In the genomic region with DNA sequence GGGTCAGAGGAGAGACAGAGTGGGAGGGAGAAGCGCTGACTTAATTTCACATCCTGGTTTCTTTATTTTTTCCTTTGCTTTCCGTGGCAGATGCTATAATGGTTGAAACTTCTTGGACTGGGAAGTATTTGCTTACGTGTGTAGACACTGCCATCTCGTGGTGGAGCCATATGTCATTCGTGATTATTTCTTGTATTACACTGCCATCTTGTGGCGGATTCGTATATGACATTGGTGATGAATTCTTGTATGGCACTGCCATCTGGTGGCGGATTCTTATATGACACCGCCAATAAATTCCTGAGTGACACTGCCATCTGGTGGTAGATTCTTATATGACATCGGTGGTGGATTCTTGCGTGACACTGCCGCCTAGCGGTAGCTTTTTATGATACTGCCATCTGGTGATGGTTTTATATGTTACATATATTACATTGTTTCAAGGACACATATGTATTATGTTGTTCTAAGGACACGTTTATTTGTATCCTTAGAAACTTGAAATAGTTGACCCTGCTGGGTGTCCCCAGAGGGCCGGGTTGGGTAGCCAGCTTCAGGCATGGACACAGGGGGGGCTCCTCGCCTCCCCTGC, we compare ENCODE assay signal across 9 cellular contexts. TPM values are rescaled to one million over a fixed set of nuclear protein-coding genes. Genes with fewer than 3 reads are reported as not detected.
DNase-seq lines count a peak whose midpoint lies in the region; ATAC-seq and TF ChIP-seq lines count a peak whose summit lies in the region.
"Had no signal": no experiment of that assay in that cellular context is flagged by ENCODE, and none has a peak within 500 bp of the region (broad histone marks: within the 10 kb centered on the region; RNA-seq: fewer than 3 reads in every experiment).

No MANE protein-coding gene starts in this region.

- no CpG with 5 or more reads among the region's 16 CpGs for WGBS in neuronal stem cell (ENCODE audit: extremely low coverage in 2 of 2, insufficient read length in 2 of 2, insufficient replicate concordance in 1 of 2), 2 donors

- peaks cover 20% of the 10 kb centered on the region for H3K79me2 ChIP-seq in KMS-11 (ENCODE audit: insufficient read depth, low read depth)

- H2AFZ ChIP-seq in KMS-11 (ENCODE audit: low read depth) = no peak overlapping the region
- no peak overlapping the region for H2AFZ ChIP-seq in neuronal stem cell (ENCODE audit: low read length)

- H4K91ac ChIP-seq in neuronal stem cell (ENCODE audit: low read depth, low read length, poor library complexity) = no peak overlapping the region

- H3K27ac ChIP-seq in CD4-positive, CD25-positive, alpha-beta regulatory T cell (ENCODE audit: insufficient read depth, low read length, poor library complexity, severe bottlenecking) = peak overlapping the region; percentile 49
- H3K27ac ChIP-seq in KMS-11 = peak overlapping the region; percentile 20; the same call in 1 of the 2 replicates
- no peak overlapping the region for H3K27ac ChIP-seq in Peyer's patch
- no peak overlapping the region for H3K27ac ChIP-seq in neuronal stem cell (replicated peaks; ENCODE audit: low read length)
- H3K27ac ChIP-seq in temporal lobe (ENCODE audit: low read depth, low read length) = peak overlapping the region; percentile 58

- ATAC-seq in CD4-positive, CD25-positive, alpha-beta regulatory T cell (ENCODE audit: low read depth in 2 of 2) = peak; percentile 87

- peak in 1 of 2 donors; percentile 43 for TF ChIP-seq POLR2A in Peyer's patch (IDR thresholded peaks at IDR 0.05)

- H3K4me2 ChIP-seq in KMS-11 (peak overlapping the region; percentile 14; the same call in 1 of the 2 replicates), neuronal stem cell (ENCODE audit: insufficient read depth, low read length, poor library complexity, severe bottlenecking) (no peak overlapping the region)

- peak; percentile 65 to 90 (median 84) for DNase-seq in CD4-positive, CD25-positive, alpha-beta regulatory T cell
- DNase-seq in GM20000 (ENCODE audit: low spot score) (peak; percentile 33), Peyer's patch (peak; percentile 53 to 89 (median 83)), fibroblast of peridontal ligament (ENCODE audit: extremely low read depth) (peak; percentile 94), neuronal stem cell (ENCODE audit: low spot score) (peak; percentile 71)
- DNase-seq in activated T-helper 1 cell treated with anti-CD3 and anti-CD28 coated beads, Interleukin-12 subunit alpha, Interleukin-12 subunit beta, Interleukin-2, Interleukin-4 antibody, amounts not matched to agents 30 ng/mL and 10 ng/mL and 1 ng/mL, durations not matched to agents 14 hours and 24 hours and 36 hours (ENCODE audit: low spot score) = peak; percentile 65

- H3K4ac ChIP-seq in neuronal stem cell (ENCODE audit: low read length) = no peak overlapping the region

- peaks cover 3% of the 10 kb centered on the region for H3K36me3 ChIP-seq in CD4-positive, CD25-positive, alpha-beta regulatory T cell (ENCODE audit: control insufficient read depth, insufficient read depth, low read length)
- H3K36me3 ChIP-seq in KMS-11 (ENCODE audit: insufficient read depth) = no peaks in the 10 kb centered on the region
- peaks cover 0 to 9% (median 0%) of the 10 kb centered on the region in 3 donors for H3K36me3 ChIP-seq in Peyer's patch
- H3K36me3 ChIP-seq in neuronal stem cell (replicated peaks in 1 of 2; ENCODE audit: control insufficient read depth in 2 of 2, insufficient read depth in 2 of 2, low read length in 2 of 2) = peaks cover 34 to 57% of the 10 kb centered on the region in 2 donors

- H2AK5ac ChIP-seq in neuronal stem cell (ENCODE audit: low read depth, low read length) = no peak overlapping the region

- no peaks in the 10 kb centered on the region for H3K4me1 ChIP-seq in CD4-positive, CD25-positive, alpha-beta regulatory T cell (ENCODE audit: control insufficient read depth, insufficient read depth, low read length, poor library complexity, severe bottlenecking)
- H3K4me1 ChIP-seq in KMS-11 (ENCODE audit: low read depth, poor library complexity, severe bottlenecking) = peaks cover 60% of the 10 kb centered on the region
- H3K4me1 ChIP-seq in Peyer's patch = no peaks in the 10 kb centered on the region
- no peaks in the 10 kb centered on the region for H3K4me1 ChIP-seq in neuronal stem cell (ENCODE audit: control insufficient read depth in 2 of 2, insufficient read depth in 1 of 2, low read depth in 1 of 2, low read length in 2 of 2)

- no peak overlapping the region for H2BK12ac ChIP-seq in neuronal stem cell (ENCODE audit: low read length)

- peak; percentile 75 for TF ChIP-seq CTCF in GM20000 (IDR thresholded peaks at IDR 0.05; ENCODE audit: extremely low read depth, missing control alignments)
- peak; percentile 100 for TF ChIP-seq CTCF in KMS-11 (conservative IDR thresholded peaks at IDR 0.05; ENCODE audit: low read depth, low read length)
- peak; percentile 100 for TF ChIP-seq CTCF in Peyer's patch (IDR thresholded peaks at IDR 0.05)

- no peak overlapping the region for H3K14ac ChIP-seq in neuronal stem cell (ENCODE audit: low read length)

- no peak overlapping the region for H3K23ac ChIP-seq in neuronal stem cell (ENCODE audit: low read depth, low read length, poor library complexity)

- no peak overlapping the region for H2BK120ac ChIP-seq in neuronal stem cell (ENCODE audit: low read depth, low read length)

- H3K79me1 ChIP-seq in neuronal stem cell (ENCODE audit: low read depth, low read length) = peaks cover 2% of the 10 kb centered on the region

- no peaks in the 10 kb centered on the region for H3K9me3 Mint-ChIP-seq in CD4-positive, CD25-positive, alpha-beta regulatory T cell
- no peaks in the 10 kb centered on the region for H3K9me3 Mint-ChIP-seq in activated T-helper 1 cell treated with anti-CD3 and anti-CD28 coated beads, Interleukin-12 subunit alpha, Interleukin-12 subunit beta, Interleukin-2, Interleukin-4 antibody, amounts not matched to agents 30 ng/mL and 10 ng/mL and 1 ng/mL, durations not matched to agents 14 hours and 24 hours and 36 hours

- H3K27ac Mint-ChIP-seq in CD4-positive, CD25-positive, alpha-beta regulatory T cell = peak overlapping the region; percentile 4 to 92 (median 7)
- peak overlapping the region; percentile 48 for H3K27ac Mint-ChIP-seq in activated T-helper 1 cell treated with anti-CD3 and anti-CD28 coated beads, Interleukin-12 subunit alpha, Interleukin-12 subunit beta, Interleukin-2, Interleukin-4 antibody, amounts not matched to agents 30 ng/mL and 10 ng/mL and 1 ng/mL, durations not matched to agents 14 hours and 24 hours and 36 hours

- peak overlapping the region in 2 of 4 donors; percentile 2 to 66 for H3K4me3 Mint-ChIP-seq in CD4-positive, CD25-positive, alpha-beta regulatory T cell
- no peak overlapping the region for H3K4me3 Mint-ChIP-seq in activated T-helper 1 cell treated with anti-CD3 and anti-CD28 coated beads, Interleukin-12 subunit alpha, Interleukin-12 subunit beta, Interleukin-2, Interleukin-4 antibody, amounts not matched to agents 30 ng/mL and 10 ng/mL and 1 ng/mL, durations not matched to agents 14 hours and 24 hours and 36 hours

- no peaks in the 10 kb centered on the region for H3K36me3 Mint-ChIP-seq in CD4-positive, CD25-positive, alpha-beta regulatory T cell
- peaks cover 13% of the 10 kb centered on the region for H3K36me3 Mint-ChIP-seq in activated T-helper 1 cell treated with anti-CD3 and anti-CD28 coated beads, Interleukin-12 subunit alpha, Interleukin-12 subunit beta, Interleukin-2, Interleukin-4 antibody, amounts not matched to agents 30 ng/mL and 10 ng/mL and 1 ng/mL, durations not matched to agents 14 hours and 24 hours and 36 hours (ENCODE audit: low read depth)

- H3K4me1 Mint-ChIP-seq in CD4-positive, CD25-positive, alpha-beta regulatory T cell = peaks cover 0 to 9% (median 6%) of the 10 kb centered on the region in 4 donors
- peaks cover 15% of the 10 kb centered on the region for H3K4me1 Mint-ChIP-seq in activated T-helper 1 cell treated with anti-CD3 and anti-CD28 coated beads, Interleukin-12 subunit alpha, Interleukin-12 subunit beta, Interleukin-2, Interleukin-4 antibody, amounts not matched to agents 30 ng/mL and 10 ng/mL and 1 ng/mL, durations not matched to agents 14 hours and 24 hours and 36 hours (ENCODE audit: low read depth)

- no peak overlapping the region for H4K8ac ChIP-seq in neuronal stem cell (ENCODE audit: low read depth, low read length)

- H3K4me3 ChIP-seq in CD4-positive, CD25-positive, alpha-beta regulatory T cell (ENCODE audit: low read depth, low read length) = no peak overlapping the region
- H3K4me3 ChIP-seq in KMS-11 (IDR thresholded peaks at IDR 0.05; ENCODE audit: insufficient read depth, low read depth, low read length) (no peak overlapping the region), Peyer's patch (no peak overlapping the region), neuronal stem cell (ENCODE audit: low read length in 2 of 2) (no peak overlapping the region)

- H3K27me3 Mint-ChIP-seq in CD4-positive, CD25-positive, alpha-beta regulatory T cell = no peaks in the 10 kb centered on the region
- no peaks in the 10 kb centered on the region for H3K27me3 Mint-ChIP-seq in activated T-helper 1 cell treated with anti-CD3 and anti-CD28 coated beads, Interleukin-12 subunit alpha, Interleukin-12 subunit beta, Interleukin-2, Interleukin-4 antibody, amounts not matched to agents 30 ng/mL and 10 ng/mL and 1 ng/mL, durations not matched to agents 14 hours and 24 hours and 36 hours (ENCODE audit: insufficient read depth)

- no peak overlapping the region for H3K18ac ChIP-seq in neuronal stem cell (ENCODE audit: low read length)

- no peaks in the 10 kb centered on the region for H3K27me3 ChIP-seq in CD4-positive, CD25-positive, alpha-beta regulatory T cell (ENCODE audit: control insufficient read depth, insufficient read depth, low read length)
- no peaks in the 10 kb centered on the region for H3K27me3 ChIP-seq in KMS-11 (ENCODE audit: insufficient read depth, low read depth)
- no peaks in the 10 kb centered on the region for H3K27me3 ChIP-seq in Peyer's patch
- no peaks in the 10 kb centered on the region for H3K27me3 ChIP-seq in neuronal stem cell (ENCODE audit: control insufficient read depth in 3 of 3, insufficient read depth in 3 of 3, low read depth in 1 of 3, low read length in 3 of 3)

- no peak overlapping the region for H2BK5ac ChIP-seq in neuronal stem cell (ENCODE audit: low read length)

- no peaks in the 10 kb centered on the region for H3K9me3 ChIP-seq in CD4-positive, CD25-positive, alpha-beta regulatory T cell (ENCODE audit: control insufficient read depth in 2 of 2, low read length in 2 of 2)
- H3K9me3 ChIP-seq in Peyer's patch (no peaks in the 10 kb centered on the region), neuronal stem cell (replicated peaks in 1 of 2; ENCODE audit: control insufficient read depth in 2 of 2, insufficient read depth in 1 of 2, low read depth in 1 of 2, low read length in 2 of 2) (peaks cover 23 to 38% of the 10 kb centered on the region in 2 donors)

- H2BK15ac ChIP-seq in neuronal stem cell (ENCODE audit: low read length) = no peak overlapping the region

- H4K20me1 ChIP-seq in KMS-11 (ENCODE audit: insufficient read depth) = no peaks in the 10 kb centered on the region

- H3K9ac ChIP-seq in KMS-11 (no peak overlapping the region), neuronal stem cell (ENCODE audit: low read depth, low read length, poor library complexity) (no peak overlapping the region)

- intact Hi-C loops in activated T-helper 1 cell treated with anti-CD3 and anti-CD28 coated beads, Interleukin-12 subunit alpha, Interleukin-12 subunit beta, Interleukin-2, Interleukin-4 antibody, amounts not matched to agents 30 ng/mL and 10 ng/mL and 1 ng/mL, durations not matched to agents 14 hours and 24 hours and 36 hours (cut with micrococcal nuclease) = loop anchor here (1.0 to 5.0 kb wide), 7 partner anchors 21 to 245 kb away; no protein-coding TSS in a partner anchor

RNA-seq across cellular contexts. Expression of a gene that starts 37.3 kb away (rescaled TPM):
- total RNA-seq in CD4-positive, CD25-positive, alpha-beta regulatory T cell = 0.37 TPM
- not detected for polyA plus RNA-seq in CD4-positive, CD25-positive, alpha-beta regulatory T cell
- total RNA-seq in Peyer's patch = 1 to 10 TPM in 2 of 4 donors, under 1 TPM in 1, not detected in 1; 0.35 to 4.3 (median 1.7) TPM
- total RNA-seq in activated T-helper 1 cell treated with anti-CD3 and anti-CD28 coated beads, Interleukin-12 subunit alpha, Interleukin-12 subunit beta, Interleukin-2, Interleukin-4 antibody, amounts not matched to agents 30 ng/mL and 10 ng/mL and 1 ng/mL, durations not matched to agents 14 hours and 24 hours and 36 hours = not detected in 2 replicates
- polyA plus RNA-seq in neuronal stem cell (2013, experiment 1 of 2) = 4.4 TPM
- 4.3 TPM for polyA plus RNA-seq in neuronal stem cell (2013, experiment 2 of 2)
- total RNA-seq in temporal lobe = 66.1 TPM
- total RNA-seq: T-helper 1 cell treated with Interleukin-12 subunit alpha and Interleukin-12 subunit beta and Interleukin-4 antibody, amounts not matched to agents 30 ng/mL and 1 ng/mL, for 36 hours had no signal

Comparison
In these comparisons a context has a peak if more than half of its experiments do, and no peak if none do; other contexts are left out.
1. DNase-seq: peak in every context shown above with its lines; median percentile 94 in fibroblast of peridontal ligament; 84 in CD4-positive, CD25-positive, alpha-beta regulatory T cell; 83 in Peyer's patch; 71 in neuronal stem cell; 65 in activated T-helper 1 cell treated with anti-CD3 and anti-CD28 coated beads, Interleukin-12 subunit alpha, Interleukin-12 subunit beta, Interleukin-2, Interleukin-4 antibody, amounts not matched to agents 30 ng/mL and 10 ng/mL and 1 ng/mL, durations not matched to agents 14 hours and 24 hours and 36 hours; 33 in GM20000.
2. H3K27ac ChIP-seq: peak in CD4-positive, CD25-positive, alpha-beta regulatory T cell (single experiment), KMS-11 (single experiment) and temporal lobe (single experiment); none in Peyer's patch (0 of 4) and neuronal stem cell (single experiment).
3. RNA of a gene that starts 37.3 kb away (total RNA-seq): 66.1 TPM in temporal lobe (single experiment); 0.35 to 4.3 TPM in Peyer's patch, 0.37 TPM in CD4-positive, CD25-positive, alpha-beta regulatory T cell (single experiment) and not detected in activated T-helper 1 cell treated with anti-CD3 and anti-CD28 coated beads, Interleukin-12 subunit alpha, Interleukin-12 subunit beta, Interleukin-2, Interleukin-4 antibody, amounts not matched to agents 30 ng/mL and 10 ng/mL and 1 ng/mL, durations not matched to agents 14 hours and 24 hours and 36 hours; every median in the first group is over 10 times any median in the second.
4. Peak in every context shown above with its lines, with median percentiles within 50 percentile points of each other: CTCF ChIP-seq.